Comparison of ENCODE assay signal across 8 cellular contexts in genomic region chr14:100438678-100439592, GRCh38.
DNase-seq lines count a peak whose midpoint lies in the region; ATAC-seq and TF ChIP-seq lines count a peak whose summit lies in the region.

No MANE protein-coding gene starts in this region.

- no peak overlapping the region for H2AK5ac ChIP-seq in mesendoderm (ENCODE audit: low read length)

- no peak for TF ChIP-seq CTCF in DND-41 (IDR thresholded peaks at IDR 0.05; ENCODE audit: borderline replicate concordance, extremely low read depth, low read length, poor library complexity, severe bottlenecking)
- TF ChIP-seq CTCF in cardiac fibroblast (IDR thresholded peaks at IDR 0.05; ENCODE audit: low read depth, low read length) = no peak
- no peak for TF ChIP-seq CTCF in osteoblast (IDR thresholded peaks at IDR 0.05; ENCODE audit: extremely low read depth, low read depth, low read length)

- DNase-seq in DND-41 (no peak), NCI-H526 (lab: John Stamatoyannopoulos, UW) (peak; percentile 60 to 67), cardiac fibroblast (ENCODE audit: low read depth in 2 of 2) (peak; percentile 46 to 83), osteoblast (ENCODE audit: insufficient read length, low spot score, missing footprints) (peak; percentile 97), mesendoderm (no peak), cortex of kidney (lab: John Stamatoyannopoulos, UW) (no peak)

- no peaks in the 10 kb centered on the region for H3K79me1 ChIP-seq in mesendoderm (ENCODE audit: low read length)

- H4K20me1 ChIP-seq in DND-41 (ENCODE audit: insufficient read depth, low read length) = no peaks in the 10 kb centered on the region
- H4K20me1 ChIP-seq in osteoblast (ENCODE audit: insufficient read depth, low read length) = no peaks in the 10 kb centered on the region

- H3K27ac ChIP-seq in DND-41 (ENCODE audit: low read length) (peak overlapping the region; percentile 43), osteoblast (ENCODE audit: low read depth, low read length) (peak overlapping the region; percentile 90), mesendoderm (ENCODE audit: low read depth, low read length) (no peak overlapping the region)

- ATAC-seq in DND-41 (ENCODE audit: insufficient read depth, low read depth) (no peak), HG02870 (IDR thresholded peaks at IDR 0.05; ENCODE audit: unreplicated experiment) (no peak), GM21526 (IDR thresholded peaks at IDR 0.05; ENCODE audit: low FRiP score, unreplicated experiment) (no peak)

- H3K18ac ChIP-seq in mesendoderm (ENCODE audit: low read length) = no peak overlapping the region

- no peak overlapping the region for H3K4ac ChIP-seq in mesendoderm (ENCODE audit: low read depth, low read length)

- no peaks in the 10 kb centered on the region for H3K9me3 ChIP-seq in DND-41 (ENCODE audit: insufficient read depth, low read length, severe bottlenecking)
- H3K9me3 ChIP-seq in osteoblast (ENCODE audit: low read depth, low read length) = no peaks in the 10 kb centered on the region

- H3K4me1 ChIP-seq in DND-41 (ENCODE audit: insufficient read depth, low read length) (peaks cover 66% of the 10 kb centered on the region), osteoblast (ENCODE audit: insufficient read depth, low read length) (peaks cover 40% of the 10 kb centered on the region), mesendoderm (ENCODE audit: control insufficient read depth, low read depth, low read length) (no peaks in the 10 kb centered on the region)

- H3K4me3 ChIP-seq in DND-41 (ENCODE audit: low read depth in 1 of 2, low read length in 2 of 2) (no peak overlapping the region), cardiac fibroblast (replicated peaks in 1 of 2; ENCODE audit: low read depth in 2 of 2, low read length in 2 of 2) (no peak overlapping the region), osteoblast (ENCODE audit: insufficient read depth, low read length) (peak overlapping the region; percentile 33), mesendoderm (ENCODE audit: low read length) (no peak overlapping the region)

- H2BK120ac ChIP-seq in mesendoderm (ENCODE audit: low read depth, low read length) = no peak overlapping the region

- H3K79me2 ChIP-seq in DND-41 (ENCODE audit: insufficient read depth, low read length) = 0 out of 2 replicates have a peak, but pooled peaks cover 4% of the 10 kb centered on the region
- H3K79me2 ChIP-seq in osteoblast (ENCODE audit: insufficient read depth, low read length) = peaks cover 24% of the 10 kb centered on the region
- no peaks in the 10 kb centered on the region for H3K79me2 ChIP-seq in mesendoderm (ENCODE audit: control insufficient read depth, insufficient read depth, low read length)

- H3K9ac ChIP-seq in DND-41 (ENCODE audit: low read depth, low read length) = no peak overlapping the region
- H3K9ac ChIP-seq in mesendoderm (ENCODE audit: low read length) = no peak overlapping the region

- H2AFZ ChIP-seq in DND-41 (ENCODE audit: low read depth, low read length) = no peak overlapping the region
- H2AFZ ChIP-seq in osteoblast (ENCODE audit: low read length) = no peak overlapping the region

- H3K36me3 ChIP-seq in DND-41 (ENCODE audit: insufficient read depth, low read length) (no peaks in the 10 kb centered on the region), osteoblast (ENCODE audit: insufficient read depth, low read length) (no peaks in the 10 kb centered on the region), mesendoderm (ENCODE audit: control insufficient read depth, insufficient read depth, low read length) (no peaks in the 10 kb centered on the region)

- H3K23ac ChIP-seq in mesendoderm (ENCODE audit: low read length) = no peak overlapping the region

- H4K5ac ChIP-seq in mesendoderm (ENCODE audit: low read length) = no peak overlapping the region

- H3K4me2 ChIP-seq in DND-41 (ENCODE audit: insufficient read depth, low read length) (no peak overlapping the region), osteoblast (ENCODE audit: insufficient read depth, low read length) (peak overlapping the region; percentile 72), mesendoderm (ENCODE audit: low read length) (no peak overlapping the region)

- H3K56ac ChIP-seq in mesendoderm (ENCODE audit: low read length) = no peak overlapping the region

- H2BK15ac ChIP-seq in mesendoderm (replicated peaks; ENCODE audit: low read depth) = no peak overlapping the region

- H2BK5ac ChIP-seq in mesendoderm (ENCODE audit: low read length) = no peak overlapping the region

- H4K8ac ChIP-seq in mesendoderm (ENCODE audit: low read depth, low read length) = no peak overlapping the region

- no CpG with 5 or more reads among the region's 10 CpGs for WGBS in mesendoderm (ENCODE audit: extremely low coverage, insufficient coverage, low lambda C conversion rate)

- H3K27me3 ChIP-seq in DND-41 (ENCODE audit: insufficient read depth, low read length, poor library complexity) = no peaks in the 10 kb centered on the region
- no peaks in the 10 kb centered on the region for H3K27me3 ChIP-seq in osteoblast (ENCODE audit: insufficient read depth, low read length)
- no peaks in the 10 kb centered on the region for H3K27me3 ChIP-seq in mesendoderm (ENCODE audit: insufficient read depth, low read length, poor library complexity)

Comparison
In these comparisons a context has a peak if more than half of its experiments do, and no peak if none do; other contexts are left out.
1. DNase-seq: peak in NCI-H526 (2 of 2), cardiac fibroblast (2 of 2) and osteoblast (single experiment); none in DND-41 (single experiment), mesendoderm (single experiment) and cortex of kidney (single experiment).